34 cellular contexts compared by ENCODE assay signal in genomic region chr5:5919411-5919810, GRCh38.
"Had no signal": no experiment of that assay in that cellular context is flagged by ENCODE, and none has a peak within 500 bp of the region (broad histone marks: within the 10 kb centered on the region; RNA-seq: fewer than 3 reads in every experiment).

No MANE protein-coding gene starts in this region.

- H3K9me3 ChIP-seq: MG63 had no signal

- H3K4me3 ChIP-seq: MG63 had no signal

- H3K36me3 ChIP-seq: MG63 had no signal

- DNase-seq: Karpas-422, Kasumi-1, MG63, MM.1S, MV-4-11, NCI-H1048, NCI-H1092, NCI-H1092 treated with DMSO at 0.1 percent for 48 hours, NCI-H1105, NCI-H1105 treated with DMSO at 0.1 percent for 48 hours, NCI-H1417, NCI-H1417 treated with DMSO at 0.1 percent for 48 hours, NCI-H1436, NCI-H1436 treated with DMSO at 0.1 percent for 48 hours, NCI-H146, NCI-H1694, NCI-H1694 treated with DMSO at 0.1 percent for 48 hours, NCI-H187, NCI-H187 treated with DMSO at 0.1 percent for 48 hours, NCI-H1930, NCI-H2029, NCI-H2029 treated with DMSO at 0.1 percent for 48 hours, NCI-H2081, NCI-H2081 treated with DMSO at 0.1 percent for 48 hours, NCI-H2107, NCI-H2171, NCI-H2171 treated with DMSO at 0.1 percent for 48 hours, NCI-H2227 treated with DMSO at 0.1 percent for 48 hours, NCI-H226, NCI-H345, NCI-H446 treated with DMSO at 0.1 percent for 48 hours, NCI-H510A, NCI-H510A treated with DMSO at 0.1 percent for 48 hours, NCI-H524 had no signal
